1 cellular context compared by ENCODE assay signal in the genomic region with DNA sequence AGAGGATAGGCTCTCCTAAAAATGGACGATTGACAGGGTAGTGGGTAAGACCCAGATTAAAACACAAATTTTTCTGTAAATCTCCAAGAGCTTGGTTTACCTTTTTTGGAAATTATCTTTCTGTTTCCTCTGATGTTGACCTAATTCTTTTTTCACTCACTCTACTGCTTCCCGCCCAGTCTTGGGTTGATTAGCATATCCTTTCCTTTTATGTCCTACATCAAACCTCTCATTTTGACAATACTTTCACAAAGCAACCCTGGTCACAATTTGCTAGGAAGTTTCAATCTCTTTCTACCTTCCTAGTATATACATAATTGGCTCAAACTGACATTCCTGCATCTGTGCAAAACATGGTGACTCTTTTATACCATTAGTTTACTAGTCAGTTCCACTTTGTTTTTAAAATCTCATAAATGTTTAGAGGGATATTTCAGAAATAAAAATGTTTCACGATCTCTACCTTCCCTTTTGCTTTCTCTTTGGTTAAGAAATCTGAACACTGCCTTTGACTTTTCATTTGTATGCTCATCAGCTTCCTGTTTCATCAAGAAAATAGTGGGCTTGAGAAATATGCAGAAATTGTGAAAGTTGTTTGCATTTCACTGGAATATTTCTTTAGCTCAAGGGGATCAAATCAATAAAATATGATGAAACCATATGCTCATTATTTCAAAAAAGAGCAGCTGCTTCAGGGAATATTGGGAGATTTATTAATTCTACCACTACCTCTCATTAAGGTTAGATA.
TF ChIP-seq lines count a peak whose summit lies in the region.

No MANE protein-coding gene starts in this region.

TF ChIP-seq in WTC11, 78 proteins besides CTCF, POLR2A, EP300 and RAD21 (continued from another document):
- TF ChIP-seq MXD4 (CRISPR knock-in tag; IDR thresholded peaks at IDR 0.05; ENCODE audit: borderline replicate concordance) = no peak
- TF ChIP-seq TEAD1 (CRISPR knock-in tag; IDR thresholded peaks at IDR 0.05) = no peak
- no peak for TF ChIP-seq CREM (CRISPR knock-in tag; IDR thresholded peaks at IDR 0.05)
- no peak for TF ChIP-seq JUN (CRISPR knock-in tag; IDR thresholded peaks at IDR 0.05)
- no peak for TF ChIP-seq TEAD4 (CRISPR knock-in tag; IDR thresholded peaks at IDR 0.05)
- TF ChIP-seq, protein P1, sequence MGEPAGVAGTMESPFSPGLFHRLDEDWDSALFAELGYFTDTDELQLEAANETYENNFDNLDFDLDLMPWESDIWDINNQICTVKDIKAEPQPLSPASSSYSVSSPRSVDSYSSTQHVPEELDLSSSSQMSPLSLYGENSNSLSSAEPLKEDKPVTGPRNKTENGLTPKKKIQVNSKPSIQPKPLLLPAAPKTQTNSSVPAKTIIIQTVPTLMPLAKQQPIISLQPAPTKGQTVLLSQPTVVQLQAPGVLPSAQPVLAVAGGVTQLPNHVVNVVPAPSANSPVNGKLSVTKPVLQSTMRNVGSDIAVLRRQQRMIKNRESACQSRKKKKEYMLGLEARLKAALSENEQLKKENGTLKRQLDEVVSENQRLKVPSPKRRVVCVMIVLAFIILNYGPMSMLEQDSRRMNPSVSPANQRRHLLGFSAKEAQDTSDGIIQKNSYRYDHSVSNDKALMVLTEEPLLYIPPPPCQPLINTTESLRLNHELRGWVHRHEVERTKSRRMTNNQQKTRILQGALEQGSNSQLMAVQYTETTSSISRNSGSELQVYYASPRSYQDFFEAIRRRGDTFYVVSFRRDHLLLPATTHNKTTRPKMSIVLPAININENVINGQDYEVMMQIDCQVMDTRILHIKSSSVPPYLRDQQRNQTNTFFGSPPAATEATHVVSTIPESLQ (CRISPR knock-in tag; IDR thresholded peaks at IDR 0.05) = no peak
